30 cellular contexts compared by ENCODE assay signal in the genomic region with DNA sequence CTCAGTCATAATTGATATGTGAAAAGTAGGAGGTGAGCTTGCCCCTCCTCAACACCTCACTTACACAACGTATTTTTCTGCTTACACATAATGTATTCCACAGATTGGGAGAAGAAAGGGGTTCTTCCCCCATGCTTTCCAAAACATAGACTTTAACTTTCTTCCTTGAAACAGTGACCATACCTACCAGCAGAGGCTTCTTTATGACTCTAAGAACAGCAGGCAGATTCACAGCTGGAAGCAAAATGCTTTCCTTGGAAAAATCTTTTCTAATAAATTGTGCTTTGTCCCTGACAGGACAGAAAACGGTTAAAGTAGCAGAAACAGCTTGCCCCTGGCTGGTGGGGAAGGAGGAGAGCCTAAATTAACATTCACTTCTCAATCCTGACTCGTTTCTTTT.
A peak's percentile ranks its signal among the peaks of the same experiment; 100 is the strongest.
DNase-seq lines count a peak whose midpoint lies in the region; ATAC-seq, FAIRE-seq and TF ChIP-seq lines count a peak whose summit lies in the region.
"Had no signal": no experiment of that assay in that cellular context is flagged by ENCODE, and none has a peak within 500 bp of the region (broad histone marks: within the 10 kb centered on the region; RNA-seq: fewer than 3 reads in every experiment).

No MANE protein-coding gene starts in this region.

- CTCF ChIA-PET in endothelial cell of umbilical vein (lab: Charles Lee) = no interaction called here

- H3K79me2 ChIP-seq in endothelial cell of umbilical vein (ENCODE audit: control insufficient read depth, insufficient read depth, low read length) = no peaks in the 10 kb centered on the region
- H3K79me2 ChIP-seq: parathyroid adenoma had no signal

- H3K27me3 Mint-ChIP-seq in nephron (ENCODE audit: low read depth) = no peaks in the 10 kb centered on the region
- H3K27me3 Mint-ChIP-seq: activated CD4-positive, alpha-beta memory T cell treated with anti-CD3 and anti-CD28 coated beads for 36 hours; B cell; brain; stimulated activated naive B cell treated with anti-CD40 and anti-IgM and Interleukin-4, amounts not matched to agents 10 μg/mL and 1 μg/mL and 100 μg/mL, for 72 hours had no signal

- intact Hi-C loops in endothelial cell of umbilical vein (cut with micrococcal nuclease) = no loop called here
- intact Hi-C loops in left colon (cut with DNase I, micrococcal nuclease) = no loop called here

- no peak for ATAC-seq in left colon
- ATAC-seq: A549; activated CD4-positive, CD25-positive, alpha-beta regulatory T cell treated with anti-CD3 and anti-CD28 coated beads, Interleukin-2, amount 50 U/mL, for 24 hours; CD8-positive, alpha-beta T cell; Right ventricle myocardium inferior; stimulated activated naive B cell treated with anti-CD40 and anti-IgM and Interleukin-4, amounts not matched to agents 10 μg/mL and 1 μg/mL and 100 μg/mL, for 72 hours; upper lobe of right lung had no signal

- no peaks in the 10 kb centered on the region for H3K9me3 Mint-ChIP-seq in nephron
- H3K9me3 Mint-ChIP-seq: brain had no signal

- H3K9me3 ChIP-seq in adipocyte (ENCODE audit: control insufficient read depth, low read length) (no peaks in the 10 kb centered on the region), endothelial cell of umbilical vein (replicated peaks; ENCODE audit: control insufficient read depth, insufficient read depth, low read length) (no peaks in the 10 kb centered on the region)
- H3K9me3 ChIP-seq: A549, upper lobe of right lung had no signal

- no peak for TF ChIP-seq POLR2A in endothelial cell of umbilical vein (IDR thresholded peaks at IDR 0.05; ENCODE audit: low read depth, low read length)
- no peak for TF ChIP-seq POLR2A in erythroblast (IDR thresholded peaks at IDR 0.05; ENCODE audit: low read length)

- H3K4me2 ChIP-seq in endothelial cell of umbilical vein (ENCODE audit: insufficient read depth, low read length) = no peak overlapping the region
- H3K4me2 ChIP-seq: A549, KMS-11, PC-9 had no signal

- H3K9ac ChIP-seq in adipocyte (ENCODE audit: low read length) (no peak overlapping the region), endothelial cell of umbilical vein (replicated peaks; ENCODE audit: extremely low read depth, insufficient read depth, low read length) (no peak overlapping the region)
- H3K9ac ChIP-seq: KMS-11, parathyroid adenoma had no signal

- H3K27me3 ChIP-seq in adipocyte (replicated peaks; ENCODE audit: control insufficient read depth, insufficient read depth, low read length) (no peaks in the 10 kb centered on the region), endothelial cell of umbilical vein (ENCODE audit: control insufficient read depth in 2 of 2, insufficient read depth in 2 of 2, low read length in 2 of 2) (no peaks in the 10 kb centered on the region)
- H3K27me3 ChIP-seq: upper lobe of right lung had no signal

- dilution Hi-C loops in endothelial cell of umbilical vein (cut with MboI; ENCODE audit: extremely low pct_ligation_motif_present, low sequenced_read_pairs) = no loop called here

- H2AFZ ChIP-seq in endothelial cell of umbilical vein (ENCODE audit: low read depth, low read length) = no peak overlapping the region
- H2AFZ ChIP-seq: parathyroid adenoma, PC-9 had no signal

- BruUV-seq in endothelial cell of umbilical vein (replicated peaks; lab: Mats Ljungman, UMichigan) = no TSS peak

- no peaks in the 10 kb centered on the region for H4K20me1 ChIP-seq in endothelial cell of umbilical vein (replicated peaks; ENCODE audit: control insufficient read depth, extremely low read depth, insufficient read depth, low read length)

- no peak overlapping the region for H3K4me3 Mint-ChIP-seq in nephron
- H3K4me3 Mint-ChIP-seq: activated CD4-positive, alpha-beta memory T cell treated with anti-CD3 and anti-CD28 coated beads for 36 hours; B cell; brain; CD8-positive, alpha-beta T cell; stimulated activated naive B cell treated with anti-CD40 and anti-IgM and Interleukin-4, amounts not matched to agents 10 μg/mL and 1 μg/mL and 100 μg/mL, for 72 hours had no signal

- H3K9me1 ChIP-seq in endothelial cell of umbilical vein (replicated peaks; ENCODE audit: control insufficient read depth, extremely low read depth, insufficient read depth, low read length) = no peaks in the 10 kb centered on the region

- FAIRE-seq in endothelial cell of umbilical vein (lab: Jason Lieb, UNC) = no peak
- FAIRE-seq: A549, GM18507, H54 had no signal

- peaks cover 34% of the 10 kb centered on the region for H3K4me1 Mint-ChIP-seq in nephron
- H3K4me1 Mint-ChIP-seq: B cell; stimulated activated naive B cell treated with anti-CD40 and anti-IgM and Interleukin-4, amounts not matched to agents 10 μg/mL and 1 μg/mL and 100 μg/mL, for 72 hours had no signal

- peak overlapping the region; percentile 10 to 67 (median 18) for H3K27ac Mint-ChIP-seq in nephron
- H3K27ac Mint-ChIP-seq: activated CD4-positive, alpha-beta memory T cell treated with anti-CD3 and anti-CD28 coated beads for 36 hours; B cell; brain; CD8-positive, alpha-beta T cell; stimulated activated naive B cell treated with anti-CD40 and anti-IgM and Interleukin-4, amounts not matched to agents 10 μg/mL and 1 μg/mL and 100 μg/mL, for 72 hours had no signal

- H3K4me3 ChIP-seq in AG10803 (ENCODE audit: low read length) = no peak overlapping the region
- H3K4me3 ChIP-seq in adipocyte (ENCODE audit: low read length) = no peak overlapping the region
- H3K4me3 ChIP-seq in endothelial cell of umbilical vein (replicated peaks in 1 of 3; ENCODE audit: insufficient read depth in 1 of 3, low read depth in 1 of 3, low read length in 3 of 3) = no peak overlapping the region
- H3K4me3 ChIP-seq: A549, lung, PC-9, upper lobe of right lung had no signal

- no peak overlapping the region for H3K27ac ChIP-seq in endothelial cell of umbilical vein (ENCODE audit: insufficient read depth, low read depth, low read length)
- H3K27ac ChIP-seq: A549, HL-60, KMS-11, parathyroid adenoma, PC-9, upper lobe of right lung had no signal

- DNase-seq in AG10803 (ENCODE audit: low read depth) = no peak
- peak; percentile 22 for DNase-seq in adipocyte (ENCODE audit: low read depth)
- peak; percentile 43 for DNase-seq in endothelial cell of umbilical vein (ENCODE audit: low read depth, low spot score)
- no peak for DNase-seq in hepatic stellate cell (ENCODE audit: low spot score)
- no peak for DNase-seq in activated CD4-positive, alpha-beta T cell treated with anti-CD3 and anti-CD28 coated beads, Interleukin-2, amount 50 U/mL, for 1 hour
- no peak for DNase-seq in erythroblast (lab: John Stamatoyannopoulos, UW)
- no peak for DNase-seq in left colon
- DNase-seq: activated CD4-positive, alpha-beta memory T cell treated with anti-CD3 and anti-CD28 coated beads for 36 hours; activated naive CD4-positive, alpha-beta T cell; CD8-positive, alpha-beta T cell; NCI-H1417 treated with DMSO at 0.1 percent for 48 hours; NCI-H2081; NCI-H526; PC-9; retina; stimulated activated naive B cell treated with anti-CD40 and anti-IgM and Interleukin-4, amounts not matched to agents 10 μg/mL and 1 μg/mL and 100 μg/mL, for 72 hours; T-helper 2 cell; upper lobe of right lung had no signal

- peak; percentile 7; the same call in 1 of the 2 replicates for TF ChIP-seq CTCF in AG10803 (conservative IDR thresholded peaks at IDR 0.05; ENCODE audit: low read length)
- peak in 1 of 2 donors; percentile 40 for TF ChIP-seq CTCF in endothelial cell of umbilical vein (IDR thresholded peaks at IDR 0.05; ENCODE audit: extremely low read depth in 1 of 2, insufficient read depth in 1 of 2, low read depth in 1 of 2, low read length in 2 of 2)
- TF ChIP-seq CTCF in nephron (IDR thresholded peaks at IDR 0.05; ENCODE audit: unreplicated experiment in 3 of 3) = peak in 2 of 3 experiments; percentile 22

- POLR2A ChIA-PET in endothelial cell of umbilical vein (lab: Charles Lee) = no interaction called here

- H3K36me3 ChIP-seq in adipocyte (ENCODE audit: control insufficient read depth, insufficient read depth, low read length, severe bottlenecking) (no peaks in the 10 kb centered on the region), endothelial cell of umbilical vein (ENCODE audit: control insufficient read depth in 2 of 2, extremely low read depth in 1 of 2, insufficient read depth in 2 of 2, low read length in 2 of 2) (no peaks in the 10 kb centered on the region)
- H3K36me3 ChIP-seq: upper lobe of right lung had no signal

- no peaks in the 10 kb centered on the region for H3K36me3 Mint-ChIP-seq in nephron (ENCODE audit: low read depth)
- H3K36me3 Mint-ChIP-seq: activated CD4-positive, alpha-beta memory T cell treated with anti-CD3 and anti-CD28 coated beads for 36 hours; brain; CD8-positive, alpha-beta T cell; stimulated activated naive B cell treated with anti-CD40 and anti-IgM and Interleukin-4, amounts not matched to agents 10 μg/mL and 1 μg/mL and 100 μg/mL, for 72 hours had no signal

- H3K4me1 ChIP-seq in adipocyte (ENCODE audit: control insufficient read depth, insufficient read depth, low read length) (no peaks in the 10 kb centered on the region), endothelial cell of umbilical vein (ENCODE audit: control insufficient read depth, extremely low read depth, insufficient read depth, low read length) (peaks cover 9% of the 10 kb centered on the region)
- H3K4me1 ChIP-seq: A549, parathyroid adenoma, upper lobe of right lung had no signal

TF ChIP-seq in endothelial cell of umbilical vein, 7 proteins besides CTCF, POLR2A, EP300 and RAD21:
- no peak for TF ChIP-seq EZH2 (IDR thresholded peaks at IDR 0.05; ENCODE audit: borderline replicate concordance, low read depth, low read length, severe bottlenecking)
- no peak for TF ChIP-seq POLR2AphosphoS5 (IDR thresholded peaks at IDR 0.05; ENCODE audit: insufficient read depth, low read depth, low read length)
- TF ChIP-seq FOS (IDR thresholded peaks at IDR 0.05; ENCODE audit: borderline replicate concordance, insufficient read depth, low read length) = no peak
- TF ChIP-seq, protein P1, sequence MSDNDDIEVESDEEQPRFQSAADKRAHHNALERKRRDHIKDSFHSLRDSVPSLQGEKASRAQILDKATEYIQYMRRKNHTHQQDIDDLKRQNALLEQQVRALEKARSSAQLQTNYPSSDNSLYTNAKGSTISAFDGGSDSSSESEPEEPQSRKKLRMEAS (IDR thresholded peaks at IDR 0.05; ENCODE audit: insufficient read depth, insufficient read length) = no peak
- TF ChIP-seq GATA2 (IDR thresholded peaks at IDR 0.05; ENCODE audit: insufficient read depth, insufficient read length, low read depth, low read length) = no peak
- no peak for TF ChIP-seq MYC (IDR thresholded peaks at IDR 0.05; ENCODE audit: low read depth, low read length)
- no peak for TF ChIP-seq JUN (IDR thresholded peaks at IDR 0.05; ENCODE audit: borderline replicate concordance, insufficient read depth, insufficient read length, low read depth)

Comparison
In these comparisons a context has a peak if more than half of its experiments do, and no peak if none do; other contexts are left out.
1. DNase-seq: peak in adipocyte (single experiment) and endothelial cell of umbilical vein (single experiment); none in AG10803 (single experiment), hepatic stellate cell (single experiment), activated CD4-positive, alpha-beta T cell treated with anti-CD3 and anti-CD28 coated beads, Interleukin-2, amount 50 U/mL, for 1 hour (single experiment), erythroblast (0 of 2) and left colon (0 of 2).